ENCODE assay signal across 8 cellular contexts in genomic region chr4:86595426-86595805, GRCh38. TPM values are rescaled to one million over a fixed set of nuclear protein-coding genes. Genes with fewer than 3 reads are reported as not detected.
A peak's percentile ranks its signal among the peaks of the same experiment; 100 is the strongest.
DNase-seq lines count a peak whose midpoint lies in the region; ATAC-seq and TF ChIP-seq lines count a peak whose summit lies in the region.

No MANE protein-coding gene starts in this region.

- H3K9ac ChIP-seq in SK-N-MC (ENCODE audit: insufficient read length) (peak overlapping the region; percentile 87), neuronal stem cell (ENCODE audit: low read depth, low read length, poor library complexity) (no peak overlapping the region)

- H4K8ac ChIP-seq in neuronal stem cell (ENCODE audit: low read depth, low read length) = no peak overlapping the region

- peaks cover 7 to 14% of the 10 kb centered on the region in 2 donors for H3K4me1 ChIP-seq in neuronal stem cell (ENCODE audit: control insufficient read depth in 2 of 2, insufficient read depth in 1 of 2, low read depth in 1 of 2, low read length in 2 of 2)

- H3K4ac ChIP-seq in neuronal stem cell (ENCODE audit: low read length) = no peak overlapping the region

- WGBS in neuronal stem cell (ENCODE audit: extremely low coverage in 2 of 2, insufficient read length in 2 of 2, insufficient replicate concordance in 1 of 2), 2 donors = no CpG with 5 or more reads among the region's 9 CpGs

- H3K4me3 ChIP-seq in SK-N-MC (peak overlapping the region; percentile 97), epithelial cell of proximal tubule (ENCODE audit: low read depth, low read length) (peak overlapping the region; percentile 92), neuronal stem cell (ENCODE audit: low read length in 2 of 2) (peak overlapping the region; percentile 84 to 96)

- no peak overlapping the region for H2BK5ac ChIP-seq in neuronal stem cell (ENCODE audit: low read length)

- DNase-seq in NCI-H146 (lab: John Stamatoyannopoulos, UW) (peak; percentile 0), NCI-H146 treated with DMSO at 0.1 percent for 48 hours (lab: John Stamatoyannopoulos, UW; ENCODE audit: unreplicated experiment) (no peak), SK-N-MC (ENCODE audit: low read depth, low spot score) (no peak), epithelial cell of proximal tubule (ENCODE audit: low read depth) (no peak), neuronal stem cell (ENCODE audit: low spot score) (no peak), NCI-H1694 (lab: John Stamatoyannopoulos, UW) (no peak)

- H4K91ac ChIP-seq in neuronal stem cell (ENCODE audit: low read depth, low read length, poor library complexity) = no peak overlapping the region

- H3K27ac ChIP-seq in SK-N-MC (peak overlapping the region; percentile 95), neuronal stem cell (replicated peaks; ENCODE audit: low read length) (peak overlapping the region; percentile 82)

- H3K14ac ChIP-seq in neuronal stem cell (ENCODE audit: low read length) = no peak overlapping the region

- no peak overlapping the region for H2AK5ac ChIP-seq in neuronal stem cell (ENCODE audit: low read depth, low read length)

- no peak overlapping the region for H2BK15ac ChIP-seq in neuronal stem cell (ENCODE audit: low read length)

- no peak overlapping the region for H3K18ac ChIP-seq in neuronal stem cell (ENCODE audit: low read length)

- no peak overlapping the region for H2BK120ac ChIP-seq in neuronal stem cell (ENCODE audit: low read depth, low read length)

- ATAC-seq in GM21786 (IDR thresholded peaks at IDR 0.05; ENCODE audit: unreplicated experiment) (no peak), HG02973 (IDR thresholded peaks at IDR 0.05; ENCODE audit: unreplicated experiment) (no peak)

- H3K4me2 ChIP-seq in neuronal stem cell (ENCODE audit: insufficient read depth, low read length, poor library complexity, severe bottlenecking) = peak overlapping the region; percentile 54

- H2AFZ ChIP-seq in neuronal stem cell (ENCODE audit: low read length) = no peak overlapping the region

- TF ChIP-seq CTCF in epithelial cell of proximal tubule (conservative IDR thresholded peaks at IDR 0.05; ENCODE audit: low read depth, low read length) = no peak

- no peak overlapping the region for H2BK12ac ChIP-seq in neuronal stem cell (ENCODE audit: low read length)

- H3K36me3 ChIP-seq in SK-N-MC (ENCODE audit: insufficient read depth, low read length) (peaks cover 16% of the 10 kb centered on the region), neuronal stem cell (replicated peaks in 1 of 2; ENCODE audit: control insufficient read depth in 2 of 2, insufficient read depth in 2 of 2, low read length in 2 of 2) (peaks cover 0 to 6% of the 10 kb centered on the region in 2 donors)

- H3K27me3 ChIP-seq in neuronal stem cell (ENCODE audit: control insufficient read depth in 3 of 3, insufficient read depth in 3 of 3, low read depth in 1 of 3, low read length in 3 of 3) = no peaks in the 10 kb centered on the region

- no peak overlapping the region for H3K23ac ChIP-seq in neuronal stem cell (ENCODE audit: low read depth, low read length, poor library complexity)

- no peaks in the 10 kb centered on the region for H3K79me1 ChIP-seq in neuronal stem cell (ENCODE audit: low read depth, low read length)

- H3K9me3 ChIP-seq in SK-N-MC (ENCODE audit: low read depth, low read length) (no peaks in the 10 kb centered on the region), neuronal stem cell (replicated peaks in 1 of 2; ENCODE audit: control insufficient read depth in 2 of 2, insufficient read depth in 1 of 2, low read depth in 1 of 2, low read length in 2 of 2) (peaks cover 0 to 6% of the 10 kb centered on the region in 2 donors)

RNA-seq across cellular contexts. Expression of gene PTPN13, which starts 1.3 kb away (rescaled TPM):
- total RNA-seq in epithelial cell of proximal tubule = 16.3 and 19.8 TPM in 2 replicates
- 50.7 TPM for polyA plus RNA-seq in neuronal stem cell (2013, experiment 1 of 2)
- 50.5 TPM for polyA plus RNA-seq in neuronal stem cell (2013, experiment 2 of 2)
